Comparison of ENCODE assay signal across 25 cellular contexts in the genomic region with DNA sequence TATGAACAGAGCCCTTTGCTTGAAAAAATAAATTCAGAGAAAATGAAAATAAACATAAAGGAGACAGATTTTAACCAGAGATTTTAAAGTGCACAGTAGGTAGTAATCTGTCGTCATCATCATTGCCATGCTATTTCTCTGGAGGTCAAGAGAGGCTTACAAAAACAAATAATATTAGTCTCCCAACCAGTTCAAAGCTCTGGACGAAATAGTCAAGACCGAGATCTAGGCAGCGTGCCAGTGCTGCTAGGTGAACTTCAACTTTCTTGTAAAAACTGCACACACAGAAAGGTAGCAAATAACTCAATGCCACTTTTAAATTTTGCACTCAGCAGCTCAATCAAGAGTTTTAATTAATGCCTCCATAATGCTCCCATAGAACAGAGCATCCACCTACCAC.
"Had no signal": no experiment of that assay in that cellular context is flagged by ENCODE, and none has a peak within 500 bp of the region (broad histone marks: within the 10 kb centered on the region; RNA-seq: fewer than 3 reads in every experiment).

No MANE protein-coding gene starts in this region.

- H3K4me3 ChIP-seq: hepatocyte, lung, pancreas, prostate gland, skin epidermis, stomach, testis, tibial artery, uterus had no signal

- H3K4me1 ChIP-seq: pancreas, prostate gland, stomach, testis, tibial artery, uterus had no signal

- ATAC-seq: left cardiac atrium; left lobe of liver; naive thymus-derived CD8-positive, alpha-beta T cell; pancreas; right cardiac atrium; sciatic nerve; stimulated activated naive CD8-positive, alpha-beta T cell treated with anti-CD3 and anti-CD28 coated beads, Interleukin-15, Interleukin-2, amounts not matched to agents 100 U/mL and 50 U/mL, for 24 hours had no signal

- H3K9me3 ChIP-seq: pancreas, prostate gland, stomach, testis, tibial artery, uterus had no signal

- H3K27me3 ChIP-seq: hepatocyte, pancreas, stomach, testis, tibial artery, uterus had no signal

- H3K36me3 ChIP-seq: pancreas, prostate gland, stomach, tibial artery, uterus had no signal

- H3K27ac ChIP-seq: hepatocyte, pancreas, prostate gland, skin epidermis, stomach, testis, tibial artery, uterus had no signal

- DNase-seq: islet precursor cell; left cardiac atrium; naive thymus-derived CD8-positive, alpha-beta T cell; nucleus accumbens; pancreas; posterior cingulate gyrus; retina; right cardiac atrium; stimulated activated CD4-positive, alpha-beta T cell treated with anti-CD3 and anti-CD28 coated beads, Interleukin-12 subunit alpha, Interleukin-12 subunit beta, amount 100 ng/mL, for 4 hours; stimulated activated CD4-positive, alpha-beta T cell treated with anti-CD3 and anti-CD28 coated beads, Interleukin-15, amount 100 ng/mL, for 24 hours; stimulated activated CD4-positive, alpha-beta T cell treated with anti-CD3 and anti-CD28 coated beads, Interleukin-2, amount 100 ng/mL, for 24 hours; stimulated activated CD4-positive, alpha-beta T cell treated with anti-CD3 and anti-CD28 coated beads, Interleukin-4, amount 100 ng/mL, for 1 hour; stimulated activated naive B cell treated with anti-CD40 and anti-IgM and Interleukin-4, amounts not matched to agents 10 μg/mL and 1 μg/mL and 100 μg/mL, for 72 hours; stimulated activated naive CD8-positive, alpha-beta T cell treated with anti-CD3 and anti-CD28 coated beads, Interleukin-15, Interleukin-2, amounts not matched to agents 100 U/mL and 50 U/mL, for 24 hours; stomach; testis; tibial artery; trophoblast cell; uterus had no signal
